Comparison of ENCODE assay signal across 12 cellular contexts in genomic region chr20:32051720-32052089, GRCh38. TPM values are rescaled to one million over a fixed set of nuclear protein-coding genes. Genes with fewer than 3 reads are reported as not detected.
A peak's percentile ranks its signal among the peaks of the same experiment; 100 is the strongest.
DNase-seq lines count a peak whose midpoint lies in the region; ATAC-seq, FAIRE-seq and TF ChIP-seq lines count a peak whose summit lies in the region.
"Had no signal": no experiment of that assay in that cellular context is flagged by ENCODE, and none has a peak within 500 bp of the region (broad histone marks: within the 10 kb centered on the region; RNA-seq: fewer than 3 reads in every experiment).

No MANE protein-coding gene starts in this region.

- H3K27me3 ChIP-seq in DOHH2 (ENCODE audit: control insufficient read depth, low read length) (peaks cover 16% of the 10 kb centered on the region), MM.1S (replicated peaks; ENCODE audit: insufficient read depth, low read length) (peaks cover 74% of the 10 kb centered on the region), endothelial cell of umbilical vein (ENCODE audit: control insufficient read depth in 2 of 2, insufficient read depth in 2 of 2, low read length in 2 of 2) (peaks cover 44 to 49% of the 10 kb centered on the region in 2 experiments), trophoblast cell (ENCODE audit: insufficient read depth, low read length) (peaks cover 40% of the 10 kb centered on the region)

- no peak overlapping the region for H4K8ac ChIP-seq in trophoblast cell (ENCODE audit: low read depth, low read length)

- no peaks in the 10 kb centered on the region for H3K9me2 ChIP-seq in DOHH2 (replicated peaks; ENCODE audit: control insufficient read depth, low read length)
- no peaks in the 10 kb centered on the region for H3K9me2 ChIP-seq in MM.1S (replicated peaks; ENCODE audit: insufficient read depth, low read length)

- dilution Hi-C loops in endothelial cell of umbilical vein (cut with MboI; ENCODE audit: extremely low pct_ligation_motif_present, low sequenced_read_pairs) = no loop called here

- POLR2A ChIA-PET in endothelial cell of umbilical vein (lab: Charles Lee) = no interaction called here

- DNase-seq in MM.1S (no peak), endothelial cell of umbilical vein (ENCODE audit: low read depth, low spot score) (no peak), trophoblast cell (no peak), H54 (ENCODE audit: insufficient read length, low spot score) (no peak), Ammon's horn (ENCODE audit: low spot score) (no peak)
- DNase-seq: activated CD8-positive, alpha-beta memory T cell treated with anti-CD3 and anti-CD28 coated beads, Interleukin-2, amount 10 ng/mL, durations not matched to agents 7 days and 5 days; DMS79 treated with DMSO at 0.1 percent for 48 hours; NCI-H526 treated with DMSO at 0.1 percent for 48 hours had no signal

- H3K79me1 ChIP-seq in trophoblast cell (ENCODE audit: low read length) = no peaks in the 10 kb centered on the region

- H2BK5ac ChIP-seq in trophoblast cell (ENCODE audit: low read depth, low read length, poor library complexity) = no peak overlapping the region

- no peak overlapping the region for H3K14ac ChIP-seq in trophoblast cell (ENCODE audit: low read length)

- no peak overlapping the region for H2BK12ac ChIP-seq in trophoblast cell (ENCODE audit: low read length)

- no peak overlapping the region for H3K4ac ChIP-seq in trophoblast cell (ENCODE audit: low read depth, low read length)

- no peak overlapping the region for H3K9ac ChIP-seq in MM.1S (ENCODE audit: low read length)
- no peak overlapping the region for H3K9ac ChIP-seq in endothelial cell of umbilical vein (replicated peaks; ENCODE audit: extremely low read depth, insufficient read depth, low read length)
- H3K9ac ChIP-seq in trophoblast cell (ENCODE audit: low read length) = no peak overlapping the region

- H3K9me3 ChIP-seq in DOHH2 (ENCODE audit: control insufficient read depth, insufficient read depth, low read length) (no peaks in the 10 kb centered on the region), MM.1S (replicated peaks; ENCODE audit: insufficient read depth, low read length) (no peaks in the 10 kb centered on the region), endothelial cell of umbilical vein (replicated peaks; ENCODE audit: control insufficient read depth, insufficient read depth, low read length) (no peaks in the 10 kb centered on the region), trophoblast cell (ENCODE audit: insufficient read depth, low read depth, low read length) (peaks cover 5% of the 10 kb centered on the region)
- H3K9me3 ChIP-seq: gastroesophageal sphincter had no signal

- H3K79me2 ChIP-seq in DOHH2 (ENCODE audit: control insufficient read depth, low read length) (no peaks in the 10 kb centered on the region), MM.1S (ENCODE audit: low read length) (no peaks in the 10 kb centered on the region), endothelial cell of umbilical vein (ENCODE audit: control insufficient read depth, insufficient read depth, low read length) (no peaks in the 10 kb centered on the region), trophoblast cell (ENCODE audit: control insufficient read depth, insufficient read depth, low read length, poor library complexity) (no peaks in the 10 kb centered on the region)

- H4K20me1 ChIP-seq in DOHH2 (ENCODE audit: control insufficient read depth, insufficient read depth, low read depth, low read length) (no peaks in the 10 kb centered on the region), MM.1S (ENCODE audit: insufficient read depth, low read length) (no peaks in the 10 kb centered on the region), endothelial cell of umbilical vein (replicated peaks; ENCODE audit: control insufficient read depth, extremely low read depth, insufficient read depth, low read length) (no peaks in the 10 kb centered on the region)

- intact Hi-C loops in endothelial cell of umbilical vein (cut with micrococcal nuclease) = no loop called here

- H3K27ac ChIP-seq in DOHH2 (ENCODE audit: low read depth, low read length) (no peak overlapping the region), MM.1S (ENCODE audit: low read length) (no peak overlapping the region), endothelial cell of umbilical vein (ENCODE audit: insufficient read depth, low read depth, low read length) (no peak overlapping the region), trophoblast cell (ENCODE audit: low read depth, low read length) (no peak overlapping the region)

- WGBS in trophoblast cell (ENCODE audit: extremely low coverage, insufficient coverage, insufficient read length) = no CpG with 5 or more reads among the region's 14 CpGs

- H3K18ac ChIP-seq in trophoblast cell (ENCODE audit: low read length) = no peak overlapping the region

- H2AFZ ChIP-seq in MM.1S (ENCODE audit: low read length) (no peak overlapping the region), endothelial cell of umbilical vein (ENCODE audit: low read depth, low read length) (no peak overlapping the region), trophoblast cell (ENCODE audit: insufficient read depth, low read length, poor library complexity) (no peak overlapping the region)

- H2AK5ac ChIP-seq in trophoblast cell (ENCODE audit: low read length) = no peak overlapping the region

- H3K36me3 ChIP-seq in DOHH2 (ENCODE audit: control insufficient read depth, low read length) (no peaks in the 10 kb centered on the region), MM.1S (replicated peaks; ENCODE audit: insufficient read depth, low read length) (no peaks in the 10 kb centered on the region), endothelial cell of umbilical vein (ENCODE audit: control insufficient read depth in 2 of 2, extremely low read depth in 1 of 2, insufficient read depth in 2 of 2, low read length in 2 of 2) (no peaks in the 10 kb centered on the region), trophoblast cell (ENCODE audit: control insufficient read depth in 1 of 2, insufficient read depth in 2 of 2, low read length in 2 of 2) (no peaks in the 10 kb centered on the region)
- H3K36me3 ChIP-seq: gastroesophageal sphincter had no signal

- H3K23ac ChIP-seq in trophoblast cell (ENCODE audit: low read length) = no peak overlapping the region

- no peak overlapping the region for H2BK120ac ChIP-seq in trophoblast cell (ENCODE audit: insufficient read depth, low read length, poor library complexity)

- H3K4me1 ChIP-seq in DOHH2 (ENCODE audit: control insufficient read depth, low read length) (peaks cover 39% of the 10 kb centered on the region), MM.1S (ENCODE audit: low read length) (peaks cover 7% of the 10 kb centered on the region; the same call in 1 of the 2 replicates), endothelial cell of umbilical vein (ENCODE audit: control insufficient read depth, extremely low read depth, insufficient read depth, low read length) (peaks cover 4% of the 10 kb centered on the region), trophoblast cell (ENCODE audit: control insufficient read depth in 1 of 2, insufficient read depth in 2 of 2, low read length in 2 of 2) (peaks cover 6% of the 10 kb centered on the region in 2 experiments)

- FAIRE-seq in endothelial cell of umbilical vein (lab: Jason Lieb, UNC) = no peak
- no peak for FAIRE-seq in H54 (lab: Jason Lieb, UNC)

- TF ChIP-seq POLR2A in endothelial cell of umbilical vein (IDR thresholded peaks at IDR 0.05; ENCODE audit: low read depth, low read length) (no peak), H54 (IDR thresholded peaks at IDR 0.05; ENCODE audit: low read depth, low read length) (no peak)

- ATAC-seq in HG02973 (IDR thresholded peaks at IDR 0.05; ENCODE audit: unreplicated experiment) (no peak), HG03571 (IDR thresholded peaks at IDR 0.05; ENCODE audit: unreplicated experiment) (no peak)

- 0 out of 2 replicates have a peak, but pooled peaks cover 2% of the 10 kb centered on the region for H3F3A ChIP-seq in DOHH2 (ENCODE audit: control insufficient read depth, insufficient read depth)
- no peaks in the 10 kb centered on the region for H3F3A ChIP-seq in MM.1S (ENCODE audit: insufficient read depth, low read length)

- TF ChIP-seq CTCF in DOHH2 (IDR thresholded peaks at IDR 0.05; ENCODE audit: low read depth, low read length, poor library complexity, severe bottlenecking) (no peak), MM.1S (IDR thresholded peaks at IDR 0.05; ENCODE audit: low read length) (no peak), endothelial cell of umbilical vein (IDR thresholded peaks at IDR 0.05; ENCODE audit: extremely low read depth in 1 of 2, insufficient read depth in 1 of 2, low read depth in 1 of 2, low read length in 2 of 2) (no peak)

- no TSS peak for BruUV-seq in endothelial cell of umbilical vein (replicated peaks; lab: Mats Ljungman, UMichigan)

- H4K12ac ChIP-seq in trophoblast cell (ENCODE audit: low read depth, low read length) = no peak overlapping the region

- H3K4me2 ChIP-seq in DOHH2 (ENCODE audit: low read length) = peak overlapping the region; percentile 90
- H3K4me2 ChIP-seq in MM.1S (ENCODE audit: low read depth, low read length) = peak overlapping the region; percentile 78
- no peak overlapping the region for H3K4me2 ChIP-seq in endothelial cell of umbilical vein (ENCODE audit: insufficient read depth, low read length)
- peak overlapping the region; percentile 44 for H3K4me2 ChIP-seq in trophoblast cell (ENCODE audit: low read length)

- H3K9me1 ChIP-seq in endothelial cell of umbilical vein (replicated peaks; ENCODE audit: control insufficient read depth, extremely low read depth, insufficient read depth, low read length) = no peaks in the 10 kb centered on the region

- no peak overlapping the region for H4K91ac ChIP-seq in trophoblast cell (ENCODE audit: low read depth, low read length)

- CTCF ChIA-PET in endothelial cell of umbilical vein (lab: Charles Lee) = no interaction called here

- H3K4me3 ChIP-seq in DOHH2 (ENCODE audit: low read length) = peak overlapping the region; percentile 78
- peak overlapping the region; percentile 36; the same call in 1 of the 2 replicates for H3K4me3 ChIP-seq in MM.1S (ENCODE audit: low read length)
- H3K4me3 ChIP-seq in endothelial cell of umbilical vein (replicated peaks in 1 of 3; ENCODE audit: insufficient read depth in 1 of 3, low read depth in 1 of 3, low read length in 3 of 3) = no peak overlapping the region
- H3K4me3 ChIP-seq in trophoblast cell (ENCODE audit: low read depth, low read length) = no peak overlapping the region

RNA-seq across cellular contexts. Expression of gene HCK, which starts 0.3 kb away (rescaled TPM):
- not detected in 2 replicates for total RNA-seq in endothelial cell of umbilical vein
- not detected in 2 replicates for polyA plus RNA-seq in endothelial cell of umbilical vein
- polyA plus RNA-seq in endothelial cell of umbilical vein (2011; cell fraction: cytosol; rRNA removed) = not detected in 2 replicates
- not detected in 2 replicates for polyA plus RNA-seq in endothelial cell of umbilical vein (2011; cell fraction: nucleus; rRNA removed)
- polyA plus RNA-seq in endothelial cell of umbilical vein (2012) = not detected in 2 replicates
- not detected in 2 replicates for polyA minus RNA-seq in endothelial cell of umbilical vein
- not detected for polyA minus RNA-seq in endothelial cell of umbilical vein (2011; cell fraction: cytosol; rRNA and poly(A)+ RNA removed)
- polyA minus RNA-seq in endothelial cell of umbilical vein (2011; cell fraction: nucleus; rRNA and poly(A)+ RNA removed) = not detected in 2 replicates
- 0.04 TPM in 1 of 2 replicates, not detected in the other for polyA plus RNA-seq in trophoblast cell (2013)
- total RNA-seq: activated CD8-positive, alpha-beta memory T cell treated with anti-CD3 and anti-CD28 coated beads, Interleukin-2, amount 10 ng/mL, durations not matched to agents 7 days and 5 days had no signal

RNA-seq across cellular contexts. Expression of gene CCM2L, which starts 41.5 kb away (rescaled TPM):
- total RNA-seq in endothelial cell of umbilical vein = 12.4 and 13.4 TPM in 2 replicates
- 10.8 and 15.1 TPM in 2 replicates for polyA plus RNA-seq in endothelial cell of umbilical vein
- polyA plus RNA-seq in endothelial cell of umbilical vein (2011; cell fraction: cytosol; rRNA removed) = 6.3 and 7.3 TPM in 2 replicates
- polyA plus RNA-seq in endothelial cell of umbilical vein (2011; cell fraction: nucleus; rRNA removed) = 13.5 and 15.0 TPM in 2 replicates
- polyA plus RNA-seq in endothelial cell of umbilical vein (2012) = 2.5 and 2.9 TPM in 2 replicates
- 7.7 and 12.6 TPM in 2 replicates for polyA minus RNA-seq in endothelial cell of umbilical vein
- polyA minus RNA-seq in endothelial cell of umbilical vein (2011; cell fraction: cytosol; rRNA and poly(A)+ RNA removed) = not detected
- 2.5 and 4.3 TPM in 2 replicates for polyA minus RNA-seq in endothelial cell of umbilical vein (2011; cell fraction: nucleus; rRNA and poly(A)+ RNA removed)
- polyA plus RNA-seq in trophoblast cell (2013) = 0.24 and 0.25 TPM in 2 replicates
- total RNA-seq: activated CD8-positive, alpha-beta memory T cell treated with anti-CD3 and anti-CD28 coated beads, Interleukin-2, amount 10 ng/mL, durations not matched to agents 7 days and 5 days had no signal

RNA-seq across cellular contexts. Expression of gene TM9SF4, which starts 57.8 kb away (rescaled TPM):
- total RNA-seq in endothelial cell of umbilical vein = 46.4 and 48.2 TPM in 2 replicates
- polyA plus RNA-seq in endothelial cell of umbilical vein = 61.9 and 67.3 TPM in 2 replicates
- polyA plus RNA-seq in endothelial cell of umbilical vein (2011; cell fraction: cytosol; rRNA removed) = 46.8 and 53.1 TPM in 2 replicates
- 71.8 and 75.9 TPM in 2 replicates for polyA plus RNA-seq in endothelial cell of umbilical vein (2011; cell fraction: nucleus; rRNA removed)
- polyA plus RNA-seq in endothelial cell of umbilical vein (2012) = 44.3 and 47.0 TPM in 2 replicates
- polyA minus RNA-seq in endothelial cell of umbilical vein = 103 and 116 TPM in 2 replicates
- 45.2 TPM for polyA minus RNA-seq in endothelial cell of umbilical vein (2011; cell fraction: cytosol; rRNA and poly(A)+ RNA removed)
- 58.5 and 60.6 TPM in 2 replicates for polyA minus RNA-seq in endothelial cell of umbilical vein (2011; cell fraction: nucleus; rRNA and poly(A)+ RNA removed)
- 56.8 and 57.8 TPM in 2 replicates for polyA plus RNA-seq in trophoblast cell (2013)

Comparison
In these comparisons a context has a peak if more than half of its experiments do, and no peak if none do; other contexts are left out.
1. H3K4me3 ChIP-seq: peak in DOHH2 (single experiment) and MM.1S (single experiment); none in endothelial cell of umbilical vein (0 of 3) and trophoblast cell (single experiment).